15 cellular contexts compared by ENCODE assay signal in the genomic region with DNA sequence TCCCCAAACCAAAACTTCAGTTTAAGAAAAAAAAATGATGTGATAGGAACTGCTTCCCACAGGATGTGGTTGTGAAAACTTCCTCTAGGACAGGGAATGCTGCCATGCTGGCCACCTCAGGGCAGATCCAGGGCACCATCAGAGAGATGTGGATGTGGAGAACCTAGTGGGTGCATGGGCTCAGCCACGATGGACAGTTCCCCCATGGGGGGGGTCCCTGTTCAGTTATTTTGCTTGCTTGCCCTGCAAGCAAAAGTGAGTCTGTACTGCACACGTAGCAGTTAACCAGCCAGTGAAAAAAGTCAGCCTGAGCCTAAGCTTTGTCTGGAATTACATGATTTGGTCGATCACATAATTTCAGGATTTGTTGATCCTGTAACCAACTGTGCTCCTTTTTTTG. TPM values are rescaled to one million over a fixed set of nuclear protein-coding genes. Genes with fewer than 3 reads are reported as not detected.
DNase-seq lines count a peak whose midpoint lies in the region; ATAC-seq and TF ChIP-seq lines count a peak whose summit lies in the region.
"Had no signal": no experiment of that assay in that cellular context is flagged by ENCODE, and none has a peak within 500 bp of the region (broad histone marks: within the 10 kb centered on the region; RNA-seq: fewer than 3 reads in every experiment).

No MANE protein-coding gene starts in this region.

- no peaks in the 10 kb centered on the region for H3K27me3 ChIP-seq in osteoblast (ENCODE audit: insufficient read depth, low read length)
- H3K27me3 ChIP-seq: tibial artery had no signal

- DNase-seq in A172 (ENCODE audit: low spot score) (peak; percentile 37), NCI-H226 (peak; percentile 41), fibroblast of the aortic adventitia (ENCODE audit: low read depth) (peak; percentile 57), osteoblast (ENCODE audit: insufficient read length, low spot score, missing footprints) (peak; percentile 35), DMS79 (lab: John Stamatoyannopoulos, UW) (no peak), activated T-cell treated with anti-CD3 and anti-CD28 coated beads for 4 hours (no peak)
- DNase-seq: activated T-cell treated with anti-CD3 and anti-CD28 coated beads, Interleukin-2, amount 50 U/mL, for 24 hours; anterior cingulate cortex; midbrain; NCI-H2107; tibial artery had no signal

- no peaks in the 10 kb centered on the region for H3K9me3 ChIP-seq in osteoblast (ENCODE audit: low read depth, low read length)
- H3K9me3 ChIP-seq: tibial artery had no signal

- H2AFZ ChIP-seq in osteoblast (ENCODE audit: low read length) = peak overlapping the region; percentile 73

- H3K4me3 ChIP-seq in fibroblast of the aortic adventitia (ENCODE audit: low read depth, low read length) = no peak overlapping the region
- H3K4me3 ChIP-seq in osteoblast (ENCODE audit: insufficient read depth, low read length) = no peak overlapping the region
- H3K4me3 ChIP-seq: tibial artery had no signal

- H3K79me2 ChIP-seq in osteoblast (ENCODE audit: insufficient read depth, low read length) = no peaks in the 10 kb centered on the region

- peak overlapping the region; percentile 80 for H3K27ac ChIP-seq in osteoblast (ENCODE audit: low read depth, low read length)
- H3K27ac ChIP-seq: KMS-11, tibial artery had no signal

- TF ChIP-seq CTCF in fibroblast of the aortic adventitia (IDR thresholded peaks at IDR 0.05; ENCODE audit: insufficient read depth, low read length) = peak; percentile 9
- no peak for TF ChIP-seq CTCF in osteoblast (IDR thresholded peaks at IDR 0.05; ENCODE audit: extremely low read depth, low read depth, low read length)

- no peak for ATAC-seq in GM19467 (IDR thresholded peaks at IDR 0.05; ENCODE audit: unreplicated experiment)
- ATAC-seq in GM21825 (IDR thresholded peaks at IDR 0.05; ENCODE audit: unreplicated experiment) = no peak
- ATAC-seq: activated CD4-positive, CD25-positive, alpha-beta regulatory T cell treated with anti-CD3 and anti-CD28 coated beads, Interleukin-2, amount 50 U/mL, for 24 hours had no signal

- H3K4me2 ChIP-seq in osteoblast (ENCODE audit: insufficient read depth, low read length) = peak overlapping the region; percentile 52
- H3K4me2 ChIP-seq: KMS-11 had no signal

- H3K4me1 ChIP-seq in osteoblast (ENCODE audit: insufficient read depth, low read length) = peaks cover 24% of the 10 kb centered on the region
- H3K4me1 ChIP-seq: tibial artery had no signal

- no peaks in the 10 kb centered on the region for H4K20me1 ChIP-seq in osteoblast (ENCODE audit: insufficient read depth, low read length)

- H3K36me3 ChIP-seq in osteoblast (ENCODE audit: insufficient read depth, low read length) = no peaks in the 10 kb centered on the region
- H3K36me3 ChIP-seq: tibial artery had no signal

RNA-seq across cellular contexts. Expression of a gene that starts 36.3 kb away (rescaled TPM):
- 0.19 TPM in 1 of 2 replicates, not detected in the other for total RNA-seq in A172 (2014; rRNA removed; shearing (Covaris generic))
- total RNA-seq in fibroblast of the aortic adventitia (ENCODE audit: low replicate concordance) (0.08 and 0.45 TPM in 2 replicates), osteoblast (under 0.01 and 0.36 TPM in 2 replicates)

Comparison
In these comparisons a context has a peak if more than half of its experiments do, and no peak if none do; other contexts are left out.
1. DNase-seq: peak in A172 (single experiment), NCI-H226 (single experiment), fibroblast of the aortic adventitia (single experiment) and osteoblast (single experiment); none in DMS79 (single experiment) and activated T-cell treated with anti-CD3 and anti-CD28 coated beads for 4 hours (single experiment).